In the genomic region with DNA sequence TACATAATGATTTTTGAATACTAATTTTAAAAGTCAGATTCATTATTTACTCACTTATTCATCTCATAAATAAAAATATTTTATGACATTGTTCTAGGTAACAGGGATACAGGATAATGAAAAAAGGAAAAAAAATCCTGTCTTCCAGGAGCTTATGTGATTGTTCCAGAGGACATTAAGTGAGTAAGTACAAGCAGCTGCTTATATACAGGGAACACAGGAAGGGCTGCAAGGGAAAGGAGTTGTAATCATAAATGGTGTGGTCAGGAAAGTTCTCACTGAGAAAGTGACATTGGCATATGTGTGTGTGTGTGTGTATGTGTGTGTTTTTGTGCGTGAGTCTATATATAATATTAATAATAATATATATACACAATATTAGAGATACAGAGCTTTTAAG, we compare ENCODE assay signal across 27 cellular contexts.
"Had no signal": no experiment of that assay in that cellular context is flagged by ENCODE, and none has a peak within 500 bp of the region (broad histone marks: within the 10 kb centered on the region; RNA-seq: fewer than 3 reads in every experiment).

No MANE protein-coding gene starts in this region.

- DNase-seq: activated B cell treated with CpG ODN at 0.5 μM for 24 hours; activated CD4-positive, alpha-beta memory T cell treated with anti-CD3 and anti-CD28 coated beads for 36 hours; activated CD4-positive, alpha-beta T cell treated with anti-CD3 and anti-CD28 coated beads for 4 hours; activated CD4-positive, alpha-beta T cell treated with anti-CD3 and anti-CD28 coated beads, Interleukin-2, amount 10 ng/mL, durations not matched to agents 24 days and 14 days; activated CD4-positive, alpha-beta T cell treated with anti-CD3 and anti-CD28 coated beads, Interleukin-2, amount 50 U/mL, for 1 hour; activated CD4-positive, alpha-beta T cell treated with anti-CD3 and anti-CD28 coated beads, Interleukin-2, amount 50 U/mL, for 4 hours; activated CD4-positive, CD25-positive, alpha-beta regulatory T cell treated with anti-CD3 and anti-CD28 coated beads, Interleukin-2, amount 50 U/mL, for 72 hours; activated CD8-positive, alpha-beta memory T cell treated with anti-CD3 and anti-CD28 coated beads, Interleukin-2, amount 50 U/mL, for 4 hours; activated CD8-positive, alpha-beta T cell treated with anti-CD3 and anti-CD28 coated beads for 36 hours; activated effector memory CD4-positive, alpha-beta T cell treated with anti-CD3 and anti-CD28 coated beads, Interleukin-2, amount 50 U/mL, for 16 hours; activated gamma-delta T cell treated with Interleukin-2 at 50 U/mL for 16 hours; activated naive CD4-positive, alpha-beta T cell treated with anti-CD3 and anti-CD28 coated beads, Interleukin-2, amount 10 ng/mL, durations not matched to agents 7 days and 5 days; activated naive CD4-positive, alpha-beta T cell treated with Interleukin-2 at 50 U/mL for 16 hours; activated naive CD8-positive, alpha-beta T cell treated with anti-CD3 and anti-CD28 coated beads, Interleukin-2, amount 10 ng/mL, durations not matched to agents 7 days and 5 days; activated naive CD8-positive, alpha-beta T cell treated with anti-CD3 and anti-CD28 coated beads, Interleukin-2, amount 50 U/mL, for 24 hours; activated T-cell treated with anti-CD3 and anti-CD28 coated beads for 4 hours; activated T-cell treated with anti-CD3 and anti-CD28 coated beads, Interleukin-2, amount 50 U/mL, for 1 hour; activated T-cell treated with anti-CD3 and anti-CD28 coated beads, Interleukin-2, amount 50 U/mL, for 4 hours; activated T-cell treated with anti-CD3 and anti-CD28 coated beads, Interleukin-2, amount 50 U/mL, for 72 hours; amygdala; anterior cingulate cortex; caudate nucleus; cerebellar nuclear complex; T-helper 1 cell; T-helper 2 cell; T-helper 9 cell had no signal

- ATAC-seq: activated CD8-positive, alpha-beta T cell treated with anti-CD3 and anti-CD28 coated beads for 36 hours; activated naive CD8-positive, alpha-beta T cell treated with anti-CD3 and anti-CD28 coated beads, Interleukin-2, amount 50 U/mL, for 24 hours; activated T-cell treated with anti-CD3 and anti-CD28 coated beads, Interleukin-2, amount 50 U/mL, for 4 hours; activated T-cell treated with anti-CD3 and anti-CD28 coated beads, Interleukin-2, amount 50 U/mL, for 72 hours; activated T-helper 17 cell treated with anti-CD3 and anti-CD28 coated beads, Interleukin-2, amount 50 U/mL, for 72 hours had no signal
